15 cellular contexts compared by ENCODE assay signal in genomic region chr4:180688480-180688879, GRCh38.
A peak's percentile ranks its signal among the peaks of the same experiment; 100 is the strongest.
DNase-seq lines count a peak whose midpoint lies in the region; ATAC-seq and TF ChIP-seq lines count a peak whose summit lies in the region.
"Had no signal": no experiment of that assay in that cellular context is flagged by ENCODE, and none has a peak within 500 bp of the region (broad histone marks: within the 10 kb centered on the region; RNA-seq: fewer than 3 reads in every experiment).

No MANE protein-coding gene starts in this region.

- H3K4me2 ChIP-seq in GM23338 = peak overlapping the region; percentile 39; the same call in 1 of the 2 replicates
- H3K4me2 ChIP-seq in PC-9 = no peak overlapping the region

- no TSS peak for BruUV-seq in PC-9 (replicated peaks; lab: Mats Ljungman, UMichigan)

- H3K9me3 ChIP-seq in PC-9 (ENCODE audit: insufficient read depth, low read depth) = no peaks in the 10 kb centered on the region
- H3K9me3 ChIP-seq: HAP-1 had no signal

- no peaks in the 10 kb centered on the region; the same call in 1 of the 2 replicates for H3K9me2 ChIP-seq in GM23338 (ENCODE audit: insufficient read depth)
- no peaks in the 10 kb centered on the region for H3K9me2 ChIP-seq in PC-9 (ENCODE audit: insufficient read depth)

- H3K27ac Mint-ChIP-seq in GM23338 = peak overlapping the region; percentile 69
- H3K27ac Mint-ChIP-seq: B cell; CD4-positive, alpha-beta memory T cell; IgD-negative memory B cell had no signal

- no peak overlapping the region for H3K27ac ChIP-seq in GM23338 (ENCODE audit: low read depth)
- H3K27ac ChIP-seq in PC-9 = no peak overlapping the region

- H4K20me1 ChIP-seq in GM23338 (replicated peaks; ENCODE audit: insufficient read depth) (no peaks in the 10 kb centered on the region), PC-9 (ENCODE audit: insufficient read depth) (no peaks in the 10 kb centered on the region)

- no peaks in the 10 kb centered on the region for H3K36me3 ChIP-seq in GM23338 (ENCODE audit: insufficient read depth)
- no peaks in the 10 kb centered on the region for H3K36me3 ChIP-seq in PC-9 (ENCODE audit: low read depth)
- H3K36me3 ChIP-seq: HAP-1 had no signal

- peaks cover 13% of the 10 kb centered on the region for H3K4me1 Mint-ChIP-seq in GM23338
- H3K4me1 Mint-ChIP-seq: B cell; CD4-positive, alpha-beta memory T cell; IgD-negative memory B cell had no signal

- ATAC-seq in GM23338 (no peak), HG03520 (IDR thresholded peaks at IDR 0.05; ENCODE audit: unreplicated experiment) (no peak), HG02798 (IDR thresholded peaks at IDR 0.05; ENCODE audit: poor library complexity, unreplicated experiment) (no peak)

- intact Hi-C loops in PC-9 (cut with micrococcal nuclease; ENCODE audit: unreplicated experiment) = no loop called here

- H3K79me2 ChIP-seq in GM23338 (replicated peaks; ENCODE audit: insufficient read depth) = no peaks in the 10 kb centered on the region
- H3K79me2 ChIP-seq in PC-9 (ENCODE audit: low read depth) = no peaks in the 10 kb centered on the region

- TF ChIP-seq CTCF in GM23338 (conservative IDR thresholded peaks at IDR 0.05; ENCODE audit: low read depth in 2 of 2) = no peak
- TF ChIP-seq CTCF in choroid plexus epithelial cell (conservative IDR thresholded peaks at IDR 0.05; ENCODE audit: low read depth, low read length) = no peak
- TF ChIP-seq CTCF in PC-9 (conservative IDR thresholded peaks at IDR 0.05) = no peak

- POLR2A ChIA-PET in PC-9 (lab: Charles Lee; ENCODE audit: unreplicated experiment) = no interaction called here

- peaks cover 4% of the 10 kb centered on the region for H3K27me3 Mint-ChIP-seq in GM23338 (ENCODE audit: insufficient read depth, low read depth, poor library complexity)
- H3K27me3 Mint-ChIP-seq: B cell, IgD-negative memory B cell had no signal

- DNase-seq in GM23338 (ENCODE audit: low spot score) (no peak), NCI-H69 (lab: John Stamatoyannopoulos, UW) (peak; percentile 3), choroid plexus epithelial cell (ENCODE audit: low read depth) (peak; percentile 90), activated T-cell treated with anti-CD3 and anti-CD28 coated beads for 4 hours (no peak), PC-9 (no peak)
- DNase-seq: C1 segment of cervical spinal cord; CD4-positive, alpha-beta memory T cell; DMS79; EL; KG1 had no signal

- H3K4me3 ChIP-seq in GM23338 (no peak overlapping the region), choroid plexus epithelial cell (ENCODE audit: low read depth, low read length) (no peak overlapping the region), PC-9 (no peak overlapping the region)
- H3K4me3 ChIP-seq: HAP-1 had no signal

- H3K27me3 ChIP-seq in GM23338 (ENCODE audit: insufficient read depth) (no peaks in the 10 kb centered on the region), PC-9 (ENCODE audit: insufficient read depth, low read depth) (no peaks in the 10 kb centered on the region)

- peak overlapping the region; percentile 8 for H2AFZ ChIP-seq in GM23338
- H2AFZ ChIP-seq in PC-9 = no peak overlapping the region

- H3K9me3 Mint-ChIP-seq in GM23338 = peaks cover 15% of the 10 kb centered on the region

- peaks cover 10% of the 10 kb centered on the region for H3K36me3 Mint-ChIP-seq in GM23338 (ENCODE audit: low read depth)
- H3K36me3 Mint-ChIP-seq: CD4-positive, alpha-beta memory T cell; IgD-negative memory B cell had no signal

- H3K4me1 ChIP-seq in GM23338 (ENCODE audit: insufficient read depth) (peaks cover 12% of the 10 kb centered on the region; the same call in 1 of the 2 replicates), PC-9 (replicated peaks; ENCODE audit: insufficient read depth) (no peaks in the 10 kb centered on the region)
- H3K4me1 ChIP-seq: HAP-1 had no signal

- no peak overlapping the region for H3K4me3 Mint-ChIP-seq in GM23338
- H3K4me3 Mint-ChIP-seq: B cell; CD4-positive, alpha-beta memory T cell; IgD-negative memory B cell had no signal

- no peaks in the 10 kb centered on the region for H3F3A ChIP-seq in GM23338 (replicated peaks; ENCODE audit: low read depth)
- no peaks in the 10 kb centered on the region for H3F3A ChIP-seq in PC-9 (ENCODE audit: insufficient read depth, low read depth)

- CTCF ChIA-PET in PC-9 (lab: Charles Lee) = no interaction called here

TF ChIP-seq in GM23338, 12 proteins besides CTCF, POLR2A, EP300 and RAD21 (continues in another document):
- TF ChIP-seq CREB1 (CRISPR knock-in tag; IDR thresholded peaks at IDR 0.05; ENCODE audit: low read depth) (no peak), REST (IDR thresholded peaks at IDR 0.05; ENCODE audit: unreplicated experiment) (no peak), ZNF462 (CRISPR knock-in tag; IDR thresholded peaks at IDR 0.05) (no peak), ZNF331 (CRISPR knock-in tag; IDR thresholded peaks at IDR 0.05; ENCODE audit: low read depth) (no peak)

Comparison
In these comparisons a context has a peak if more than half of its experiments do, and no peak if none do; other contexts are left out.
1. DNase-seq: peak in NCI-H69 (single experiment) and choroid plexus epithelial cell (single experiment); none in GM23338 (single experiment), activated T-cell treated with anti-CD3 and anti-CD28 coated beads for 4 hours (single experiment) and PC-9 (0 of 2).